1 cellular context compared by ENCODE assay signal in genomic region chr11:43738600-43739409, GRCh38.
TF ChIP-seq lines count a peak whose summit lies in the region.

No MANE protein-coding gene starts in this region.

TF ChIP-seq in K562, 482 proteins besides CTCF, POLR2A, EP300 and RAD21 (continued from another document and continues in another):
- TF ChIP-seq JUNB (CRISPR knock-in tag; conservative IDR thresholded peaks at IDR 0.05) = no peak
- no peak for TF ChIP-seq TFAM (CRISPR knock-in tag; conservative IDR thresholded peaks at IDR 0.05)
- TF ChIP-seq ZNF583 (CRISPR knock-in tag; IDR thresholded peaks at IDR 0.05) = no peak
- peak; percentile 59; the same call in 1 of the 2 replicates for TF ChIP-seq DIDO1 (tag; IDR thresholded peaks at IDR 0.05; ENCODE audit: low read depth)
- TF ChIP-seq, protein P1, sequence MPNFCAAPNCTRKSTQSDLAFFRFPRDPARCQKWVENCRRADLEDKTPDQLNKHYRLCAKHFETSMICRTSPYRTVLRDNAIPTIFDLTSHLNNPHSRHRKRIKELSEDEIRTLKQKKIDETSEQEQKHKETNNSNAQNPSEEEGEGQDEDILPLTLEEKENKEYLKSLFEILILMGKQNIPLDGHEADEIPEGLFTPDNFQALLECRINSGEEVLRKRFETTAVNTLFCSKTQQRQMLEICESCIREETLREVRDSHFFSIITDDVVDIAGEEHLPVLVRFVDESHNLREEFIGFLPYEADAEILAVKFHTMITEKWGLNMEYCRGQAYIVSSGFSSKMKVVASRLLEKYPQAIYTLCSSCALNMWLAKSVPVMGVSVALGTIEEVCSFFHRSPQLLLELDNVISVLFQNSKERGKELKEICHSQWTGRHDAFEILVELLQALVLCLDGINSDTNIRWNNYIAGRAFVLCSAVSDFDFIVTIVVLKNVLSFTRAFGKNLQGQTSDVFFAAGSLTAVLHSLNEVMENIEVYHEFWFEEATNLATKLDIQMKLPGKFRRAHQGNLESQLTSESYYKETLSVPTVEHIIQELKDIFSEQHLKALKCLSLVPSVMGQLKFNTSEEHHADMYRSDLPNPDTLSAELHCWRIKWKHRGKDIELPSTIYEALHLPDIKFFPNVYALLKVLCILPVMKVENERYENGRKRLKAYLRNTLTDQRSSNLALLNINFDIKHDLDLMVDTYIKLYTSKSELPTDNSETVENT (CRISPR knock-in tag; IDR thresholded peaks at IDR 0.05) = no peak
- no peak for TF ChIP-seq KLF1 (tag; IDR thresholded peaks at IDR 0.05)
- no peak for TF ChIP-seq SNIP1 (IDR thresholded peaks at IDR 0.05; ENCODE audit: low read depth)
- TF ChIP-seq HMGXB4 (CRISPR knock-in tag; IDR thresholded peaks at IDR 0.05) = no peak
- TF ChIP-seq ZNF133 (CRISPR knock-in tag; IDR thresholded peaks at IDR 0.05) = no peak
- no peak for TF ChIP-seq ZNF740 (CRISPR knock-in tag; IDR thresholded peaks at IDR 0.05)
- TF ChIP-seq ZNF740 (tag; IDR thresholded peaks at IDR 0.05) = no peak
- peak; percentile 36; the same call in 1 of the 2 replicates for TF ChIP-seq GABPB1 (CRISPR knock-in tag; IDR thresholded peaks at IDR 0.05)
- TF ChIP-seq ATF6 (CRISPR knock-in tag; IDR thresholded peaks at IDR 0.05) = no peak
- peak; percentile 56; the same call in 1 of the 2 replicates for TF ChIP-seq SPI1 (IDR thresholded peaks at IDR 0.05; ENCODE audit: borderline replicate concordance, low read depth, low read length)
- no peak for TF ChIP-seq ZBTB1 (CRISPR knock-in tag; IDR thresholded peaks at IDR 0.05; ENCODE audit: borderline replicate concordance, low read depth)
- no peak for TF ChIP-seq RB1 (IDR thresholded peaks at IDR 0.05; ENCODE audit: low read depth)
- peak; percentile 61 for TF ChIP-seq RBBP5 (IDR thresholded peaks at IDR 0.05; ENCODE audit: borderline replicate concordance, insufficient read depth, low read length, poor library complexity, severe bottlenecking)
- TF ChIP-seq BCL6 (CRISPR knock-in tag; IDR thresholded peaks at IDR 0.05) = no peak
- TF ChIP-seq GTF2E2 (tag; IDR thresholded peaks at IDR 0.05) = no peak
- TF ChIP-seq PCBP1 (IDR thresholded peaks at IDR 0.05; ENCODE audit: low read depth, low read length, poor library complexity, severe bottlenecking) = no peak
- TF ChIP-seq GABPA (tag; conservative IDR thresholded peaks at IDR 0.05; ENCODE audit: low read depth) = no peak
- no peak for TF ChIP-seq NR2F6 (CRISPR knock-in tag; IDR thresholded peaks at IDR 0.05)
- no peak for TF ChIP-seq JUND (IDR thresholded peaks at IDR 0.05; ENCODE audit: borderline replicate concordance, low read depth, low read length)
- peak; percentile 57; the same call in 2 of the 3 replicates for TF ChIP-seq JUND (tag; IDR thresholded peaks at IDR 0.05; ENCODE audit: borderline replicate concordance, low read depth, low read length)
- TF ChIP-seq ZKSCAN8 (CRISPR knock-in tag; IDR thresholded peaks at IDR 0.05) = no peak
- no peak for TF ChIP-seq SUPT5H (IDR thresholded peaks at IDR 0.05)
- TF ChIP-seq POLR2G (IDR thresholded peaks at IDR 0.05; ENCODE audit: low read depth, low read length) = no peak
- TF ChIP-seq ATF7 (IDR thresholded peaks at IDR 0.05) = 0 out of 2 replicates have a peak, but pooled peaks have one; percentile 14
- peak; percentile 61; the same call in 1 of the 2 replicates for TF ChIP-seq SMARCA4 (IDR thresholded peaks at IDR 0.05)
- TF ChIP-seq ZNF592 (IDR thresholded peaks at IDR 0.05) = peak; percentile 55; the same call in 1 of the 2 replicates
- TF ChIP-seq MCM5 (IDR thresholded peaks at IDR 0.05; ENCODE audit: low read depth) = no peak
- TF ChIP-seq MXI1 (IDR thresholded peaks at IDR 0.05; ENCODE audit: low read depth, low read length) = no peak
- peak; percentile 35; the same call in 1 of the 2 replicates for TF ChIP-seq CREM (IDR thresholded peaks at IDR 0.05; ENCODE audit: low read depth)
- no peak for TF ChIP-seq ZNF253 (CRISPR knock-in tag; conservative IDR thresholded peaks at IDR 0.05)
- no peak for TF ChIP-seq PTTG1 (tag; IDR thresholded peaks at IDR 0.05; ENCODE audit: low read depth)
- TF ChIP-seq, protein P2, sequence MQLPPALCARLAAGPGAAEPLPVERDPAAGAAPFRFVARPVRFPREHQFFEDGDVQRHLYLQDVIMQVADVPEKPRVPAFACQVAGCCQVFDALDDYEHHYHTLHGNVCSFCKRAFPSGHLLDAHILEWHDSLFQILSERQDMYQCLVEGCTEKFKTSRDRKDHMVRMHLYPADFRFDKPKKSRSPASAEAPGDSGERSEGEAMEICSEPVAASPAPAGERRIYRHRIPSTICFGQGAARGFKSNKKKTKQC (CRISPR knock-in tag; IDR thresholded peaks at IDR 0.05) = no peak
- no peak for TF ChIP-seq MYC (IDR thresholded peaks at IDR 0.05; ENCODE audit: low read depth, low read length)
- TF ChIP-seq MYC (CRISPR knock-in tag; IDR thresholded peaks at IDR 0.05; ENCODE audit: borderline replicate concordance, low read depth) = no peak
- peak; percentile 65 for TF ChIP-seq DPF2 (IDR thresholded peaks at IDR 0.05)
- peak; percentile 30 to 31; a peak in 2 of 4 replicates for TF ChIP-seq SIX5 (IDR thresholded peaks at IDR 0.05; ENCODE audit: borderline replicate concordance in 1 of 2, insufficient read depth in 1 of 2, low read depth in 1 of 2, low read length in 2 of 2)
- TF ChIP-seq CBX8 (IDR thresholded peaks at IDR 0.05; ENCODE audit: borderline replicate concordance, extremely low read depth, low read depth, low read length, poor library complexity, severe bottlenecking) = no peak
- TF ChIP-seq TCF7L2 (IDR thresholded peaks at IDR 0.05; ENCODE audit: low read depth, low read length) = no peak
- no peak for TF ChIP-seq ILF3 (IDR thresholded peaks at IDR 0.05; ENCODE audit: borderline replicate concordance)
- TF ChIP-seq, protein P3, sequence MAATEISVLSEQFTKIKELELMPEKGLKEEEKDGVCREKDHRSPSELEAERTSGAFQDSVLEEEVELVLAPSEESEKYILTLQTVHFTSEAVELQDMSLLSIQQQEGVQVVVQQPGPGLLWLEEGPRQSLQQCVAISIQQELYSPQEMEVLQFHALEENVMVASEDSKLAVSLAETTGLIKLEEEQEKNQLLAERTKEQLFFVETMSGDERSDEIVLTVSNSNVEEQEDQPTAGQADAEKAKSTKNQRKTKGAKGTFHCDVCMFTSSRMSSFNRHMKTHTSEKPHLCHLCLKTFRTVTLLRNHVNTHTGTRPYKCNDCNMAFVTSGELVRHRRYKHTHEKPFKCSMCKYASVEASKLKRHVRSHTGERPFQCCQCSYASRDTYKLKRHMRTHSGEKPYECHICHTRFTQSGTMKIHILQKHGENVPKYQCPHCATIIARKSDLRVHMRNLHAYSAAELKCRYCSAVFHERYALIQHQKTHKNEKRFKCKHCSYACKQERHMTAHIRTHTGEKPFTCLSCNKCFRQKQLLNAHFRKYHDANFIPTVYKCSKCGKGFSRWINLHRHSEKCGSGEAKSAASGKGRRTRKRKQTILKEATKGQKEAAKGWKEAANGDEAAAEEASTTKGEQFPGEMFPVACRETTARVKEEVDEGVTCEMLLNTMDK (IDR thresholded peaks at IDR 0.05; ENCODE audit: borderline replicate concordance, insufficient read depth, low read depth, low read length, poor library complexity, severe bottlenecking) = no peak
- peak; percentile 59 for TF ChIP-seq ARID1B (IDR thresholded peaks at IDR 0.05)
- TF ChIP-seq ZNF174 (CRISPR knock-in tag; IDR thresholded peaks at IDR 0.05) = no peak
- TF ChIP-seq SMC3 (conservative IDR thresholded peaks at IDR 0.05; ENCODE audit: insufficient read depth, low read depth, low read length) = no peak
- TF ChIP-seq ZNF324 (CRISPR knock-in tag; IDR thresholded peaks at IDR 0.05) = peak; percentile 16; the same call in 1 of the 2 replicates
- TF ChIP-seq, protein P4, sequence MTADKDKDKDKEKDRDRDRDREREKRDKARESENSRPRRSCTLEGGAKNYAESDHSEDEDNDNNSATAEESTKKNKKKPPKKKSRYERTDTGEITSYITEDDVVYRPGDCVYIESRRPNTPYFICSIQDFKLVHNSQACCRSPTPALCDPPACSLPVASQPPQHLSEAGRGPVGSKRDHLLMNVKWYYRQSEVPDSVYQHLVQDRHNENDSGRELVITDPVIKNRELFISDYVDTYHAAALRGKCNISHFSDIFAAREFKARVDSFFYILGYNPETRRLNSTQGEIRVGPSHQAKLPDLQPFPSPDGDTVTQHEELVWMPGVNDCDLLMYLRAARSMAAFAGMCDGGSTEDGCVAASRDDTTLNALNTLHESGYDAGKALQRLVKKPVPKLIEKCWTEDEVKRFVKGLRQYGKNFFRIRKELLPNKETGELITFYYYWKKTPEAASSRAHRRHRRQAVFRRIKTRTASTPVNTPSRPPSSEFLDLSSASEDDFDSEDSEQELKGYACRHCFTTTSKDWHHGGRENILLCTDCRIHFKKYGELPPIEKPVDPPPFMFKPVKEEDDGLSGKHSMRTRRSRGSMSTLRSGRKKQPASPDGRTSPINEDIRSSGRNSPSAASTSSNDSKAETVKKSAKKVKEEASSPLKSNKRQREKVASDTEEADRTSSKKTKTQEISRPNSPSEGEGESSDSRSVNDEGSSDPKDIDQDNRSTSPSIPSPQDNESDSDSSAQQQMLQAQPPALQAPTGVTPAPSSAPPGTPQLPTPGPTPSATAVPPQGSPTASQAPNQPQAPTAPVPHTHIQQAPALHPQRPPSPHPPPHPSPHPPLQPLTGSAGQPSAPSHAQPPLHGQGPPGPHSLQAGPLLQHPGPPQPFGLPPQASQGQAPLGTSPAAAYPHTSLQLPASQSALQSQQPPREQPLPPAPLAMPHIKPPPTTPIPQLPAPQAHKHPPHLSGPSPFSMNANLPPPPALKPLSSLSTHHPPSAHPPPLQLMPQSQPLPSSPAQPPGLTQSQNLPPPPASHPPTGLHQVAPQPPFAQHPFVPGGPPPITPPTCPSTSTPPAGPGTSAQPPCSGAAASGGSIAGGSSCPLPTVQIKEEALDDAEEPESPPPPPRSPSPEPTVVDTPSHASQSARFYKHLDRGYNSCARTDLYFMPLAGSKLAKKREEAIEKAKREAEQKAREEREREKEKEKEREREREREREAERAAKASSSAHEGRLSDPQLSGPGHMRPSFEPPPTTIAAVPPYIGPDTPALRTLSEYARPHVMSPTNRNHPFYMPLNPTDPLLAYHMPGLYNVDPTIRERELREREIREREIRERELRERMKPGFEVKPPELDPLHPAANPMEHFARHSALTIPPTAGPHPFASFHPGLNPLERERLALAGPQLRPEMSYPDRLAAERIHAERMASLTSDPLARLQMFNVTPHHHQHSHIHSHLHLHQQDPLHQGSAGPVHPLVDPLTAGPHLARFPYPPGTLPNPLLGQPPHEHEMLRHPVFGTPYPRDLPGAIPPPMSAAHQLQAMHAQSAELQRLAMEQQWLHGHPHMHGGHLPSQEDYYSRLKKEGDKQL (CRISPR knock-in tag; IDR thresholded peaks at IDR 0.05; ENCODE audit: borderline replicate concordance) = no peak
